ENCODE assay signal across 25 cellular contexts in the genomic region with DNA sequence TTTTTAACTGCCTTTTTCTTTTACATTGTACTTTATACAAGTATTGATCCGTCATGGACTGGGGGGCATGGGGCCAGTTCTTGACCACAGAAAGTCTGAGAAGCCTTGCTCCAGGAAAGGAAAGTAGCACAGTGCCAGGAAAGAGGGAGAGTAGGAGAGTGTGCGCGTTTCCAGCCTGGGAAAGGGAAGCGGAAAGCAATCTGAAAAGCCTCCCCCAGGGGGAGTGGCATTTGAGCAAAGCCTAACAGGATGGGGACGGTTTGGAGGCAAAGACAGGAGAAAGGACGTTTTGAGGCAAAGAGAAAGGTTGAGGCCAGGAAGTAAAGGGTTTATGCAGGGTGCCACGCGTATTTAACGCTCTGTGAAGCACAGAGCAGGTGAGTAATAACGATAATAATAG.
DNase-seq lines count a peak whose midpoint lies in the region; ATAC-seq and TF ChIP-seq lines count a peak whose summit lies in the region.
"Had no signal": no experiment of that assay in that cellular context is flagged by ENCODE, and none has a peak within 500 bp of the region (broad histone marks: within the 10 kb centered on the region; RNA-seq: fewer than 3 reads in every experiment).

No MANE protein-coding gene starts in this region.

- no peaks in the 10 kb centered on the region for H4K20me1 ChIP-seq in H9 (ENCODE audit: control insufficient read depth, insufficient read depth, insufficient read length)

- H2BK15ac ChIP-seq in H9 (ENCODE audit: low read depth, low read length): no peak overlapping the region

- H3K27ac Mint-ChIP-seq in H9: no peak overlapping the region
- H3K27ac Mint-ChIP-seq: activated naive CD8-positive, alpha-beta T cell treated with anti-CD3 and anti-CD28 coated beads for 36 hours; brain; CD4-positive, alpha-beta memory T cell; dendritic cell treated with granulocyte-macrophage colony-stimulating factor and Interleukin-4, amounts not matched to agents 40 ng/mL and 50 ng/mL, for 4 days had no signal

- H3K4me2 ChIP-seq in H9 (ENCODE audit: insufficient read depth, insufficient read length, low read length): no peak overlapping the region

- H3K9me3 ChIP-seq in H9 (ENCODE audit: control insufficient read depth, low read depth, low read length): no peaks in the 10 kb centered on the region
- H3K9me3 ChIP-seq: lower lobe of right lung, tibial artery had no signal

- H3K18ac ChIP-seq in H9 (ENCODE audit: insufficient read length, low read depth, low read length): no peak overlapping the region

- H3K4me1 Mint-ChIP-seq in H9: peaks cover 32 to 39% of the 10 kb centered on the region in 2 experiments
- H3K4me1 Mint-ChIP-seq: activated naive CD8-positive, alpha-beta T cell treated with anti-CD3 and anti-CD28 coated beads for 36 hours; CD4-positive, alpha-beta memory T cell had no signal

- H3K27me3 Mint-ChIP-seq in H9 (ENCODE audit: low read depth): peaks cover 13% of the 10 kb centered on the region
- H3K27me3 Mint-ChIP-seq: brain; dendritic cell treated with granulocyte-macrophage colony-stimulating factor and Interleukin-4, amounts not matched to agents 40 ng/mL and 50 ng/mL, for 4 days had no signal

- H3K56ac ChIP-seq in H9 (ENCODE audit: insufficient read length, low read depth, low read length): no peak overlapping the region

- H3K4me3 ChIP-seq in brain microvascular endothelial cell (ENCODE audit: low read depth, low read length): no peak overlapping the region
- H3K4me3 ChIP-seq in kidney epithelial cell (ENCODE audit: low read depth, low read length): no peak overlapping the region
- H3K4me3 ChIP-seq: lower lobe of right lung, SK-N-MC, tibial artery had no signal

- no peak overlapping the region for H4K91ac ChIP-seq in H9 (ENCODE audit: insufficient read length, low read depth, low read length)

- no peaks in the 10 kb centered on the region for H3K9me3 Mint-ChIP-seq in H9
- H3K9me3 Mint-ChIP-seq: activated naive CD8-positive, alpha-beta T cell treated with anti-CD3 and anti-CD28 coated beads for 36 hours; brain; CD4-positive, alpha-beta memory T cell; dendritic cell treated with granulocyte-macrophage colony-stimulating factor and Interleukin-4, amounts not matched to agents 40 ng/mL and 50 ng/mL, for 4 days had no signal

- no peaks in the 10 kb centered on the region for H3K79me1 ChIP-seq in H9 (ENCODE audit: insufficient read depth, low read depth, low read length, poor library complexity, severe bottlenecking)

- H2BK12ac ChIP-seq in H9 (ENCODE audit: insufficient read length, low read depth, low read length): no peak overlapping the region

- H3K23ac ChIP-seq in H9 (ENCODE audit: insufficient read length, low read depth, low read length): no peak overlapping the region

- H3K4me3 Mint-ChIP-seq in H9: no peak overlapping the region; a peak in 1 of 5 replicates
- H3K4me3 Mint-ChIP-seq: activated naive CD8-positive, alpha-beta T cell treated with anti-CD3 and anti-CD28 coated beads for 36 hours; brain; CD4-positive, alpha-beta memory T cell; dendritic cell treated with granulocyte-macrophage colony-stimulating factor and Interleukin-4, amounts not matched to agents 40 ng/mL and 50 ng/mL, for 4 days had no signal

- no peaks in the 10 kb centered on the region for H3K23me2 ChIP-seq in H9 (ENCODE audit: insufficient read length, low read depth, low read length, poor library complexity, severe bottlenecking)

- no peak overlapping the region for H2AK5ac ChIP-seq in H9 (ENCODE audit: insufficient read length, low read length)

- H2BK120ac ChIP-seq in H9 (ENCODE audit: low read depth, low read length, poor library complexity, severe bottlenecking): no peak overlapping the region

- no peak overlapping the region for H3K4ac ChIP-seq in H9 (ENCODE audit: low read depth, low read length)

- no peaks in the 10 kb centered on the region for H3K79me2 ChIP-seq in H9 (ENCODE audit: insufficient read depth, low read length)

- no peak overlapping the region for H3K9ac ChIP-seq in H9 (ENCODE audit: extremely low read depth, insufficient read length, low read length)

- H3K36me3 ChIP-seq in brain microvascular endothelial cell (replicated peaks) (no peaks in the 10 kb centered on the region), kidney epithelial cell (ENCODE audit: control insufficient read depth, insufficient read depth, low read length) (no peaks in the 10 kb centered on the region)
- H3K36me3 ChIP-seq: lower lobe of right lung had no signal

- no peak overlapping the region for H2AFZ ChIP-seq in H9 (ENCODE audit: low read length)

- no peak overlapping the region for H4K5ac ChIP-seq in H9 (ENCODE audit: insufficient read length, low read depth, low read length)

- DNase-seq in G401 (ENCODE audit: low spot score) (peak; percentile 27), H9 (peak; percentile 45), brain microvascular endothelial cell (no peak), kidney epithelial cell (ENCODE audit: low read depth) (no peak), GF-D8 (lab: John Stamatoyannopoulos, UW) (no peak)
- DNase-seq in stimulated activated CD4-positive, alpha-beta T cell treated with anti-CD3 and anti-CD28 coated beads, Interleukin-12 subunit alpha, Interleukin-12 subunit beta, amount 100 ng/mL, for 4 hours: no peak
- DNase-seq: activated CD4-positive, CD25-positive, alpha-beta regulatory T cell treated with anti-CD3 and anti-CD28 coated beads, Interleukin-2, amount 50 U/mL, for 72 hours; activated naive CD8-positive, alpha-beta T cell treated with anti-CD3 and anti-CD28 coated beads for 36 hours; CD4-positive, alpha-beta memory T cell; foreskin melanocyte; lower lobe of right lung; NCI-H1105; NCI-H2171 treated with DMSO at 0.1 percent for 48 hours; occipital lobe; stimulated activated naive CD4-positive, alpha-beta T cell; T-helper 9 cell; tibial artery had no signal

- no peaks in the 10 kb centered on the region for H3K36me3 Mint-ChIP-seq in H9 (ENCODE audit: insufficient read depth in 1 of 3, low read depth in 3 of 3)
- H3K36me3 Mint-ChIP-seq: activated naive CD8-positive, alpha-beta T cell treated with anti-CD3 and anti-CD28 coated beads for 36 hours; brain; CD4-positive, alpha-beta memory T cell had no signal

- H3K14ac ChIP-seq in H9 (ENCODE audit: insufficient read depth, low read length): no peak overlapping the region

- no peak overlapping the region for H2BK5ac ChIP-seq in H9 (ENCODE audit: insufficient read length, low read length)

- H3T11ph ChIP-seq in H9 (ENCODE audit: low read length): no peak overlapping the region

- in situ Hi-C loops in G401 (cut with HindIII; ENCODE audit: low sequenced_read_pairs): no loop called here
- in situ Hi-C loops in brain microvascular endothelial cell (cut with HindIII; ENCODE audit: low pct_ligation_motif_present, low sequenced_read_pairs): no loop called here

- peaks cover 1% of the 10 kb centered on the region; the same call in 1 of the 2 replicates for H3K4me1 ChIP-seq in H9 (ENCODE audit: insufficient read depth, low read length)
- H3K4me1 ChIP-seq: lower lobe of right lung, tibial artery had no signal

- no peak overlapping the region for H2BK20ac ChIP-seq in H9 (ENCODE audit: low read depth, low read length, poor library complexity, severe bottlenecking)

- H3K27ac ChIP-seq in H9 (ENCODE audit: insufficient read length, low read depth, low read length): no peak overlapping the region
- no peak overlapping the region for H3K27ac ChIP-seq in brain microvascular endothelial cell
- H3K27ac ChIP-seq: epithelial cell of prostate, lower lobe of right lung, SK-N-MC, tibial artery had no signal

- H3K27me3 ChIP-seq in H9 (ENCODE audit: insufficient read depth, low read length): no peaks in the 10 kb centered on the region
- H3K27me3 ChIP-seq in brain microvascular endothelial cell (replicated peaks): no peaks in the 10 kb centered on the region
- no peaks in the 10 kb centered on the region for H3K27me3 ChIP-seq in kidney epithelial cell (ENCODE audit: control insufficient read depth, insufficient read depth, low read length)
- H3K27me3 ChIP-seq: tibial artery had no signal

- no peak overlapping the region for H4K8ac ChIP-seq in H9 (replicated peaks; ENCODE audit: insufficient read length, low read depth, low read length)

- no CpG with 5 or more reads among the region's 10 CpGs for WGBS in H9 (ENCODE audit: extremely low coverage, insufficient read length, low lambda C conversion rate)

- ATAC-seq in HG03039 (IDR thresholded peaks at IDR 0.05; ENCODE audit: unreplicated experiment) (no peak), GM19397 (IDR thresholded peaks at IDR 0.05; ENCODE audit: unreplicated experiment) (no peak)
- ATAC-seq: lower lobe of right lung, Panc1, sciatic nerve had no signal

- peak; percentile 60; the same call in 2 of the 3 replicates for TF ChIP-seq CTCF in H9 (conservative IDR thresholded peaks at IDR 0.05)
- peak; percentile 20 for TF ChIP-seq CTCF in brain microvascular endothelial cell (IDR thresholded peaks at IDR 0.05; ENCODE audit: low read depth, low read length, missing control alignments)
- TF ChIP-seq CTCF in kidney epithelial cell (IDR thresholded peaks at IDR 0.05; ENCODE audit: insufficient read depth, low read length, poor library complexity, severe bottlenecking): peak; percentile 8

Comparison
In these comparisons a context has a peak if more than half of its experiments do, and no peak if none do; other contexts are left out.
1. DNase-seq: peak in G401 (single experiment) and H9 (single experiment); none in brain microvascular endothelial cell (single experiment), kidney epithelial cell (single experiment), stimulated activated CD4-positive, alpha-beta T cell treated with anti-CD3 and anti-CD28 coated beads, Interleukin-12 subunit alpha, Interleukin-12 subunit beta, amount 100 ng/mL, for 4 hours (single experiment) and GF-D8 (single experiment).
2. CTCF ChIP-seq: peak in every context shown above with its lines; median percentile 60 in H9; 20 in brain microvascular endothelial cell; 8 in kidney epithelial cell.